33 cellular contexts compared by ENCODE assay signal in genomic region chr6:17665132-17665531, GRCh38. TPM values are rescaled to one million over a fixed set of nuclear protein-coding genes. Genes with fewer than 3 reads are reported as not detected.
A peak's percentile ranks its signal among the peaks of the same experiment; 100 is the strongest.
DNase-seq lines count a peak whose midpoint lies in the region; ATAC-seq lines count a peak whose summit lies in the region.
"Had no signal": no experiment of that assay in that cellular context is flagged by ENCODE, and none has a peak within 500 bp of the region (broad histone marks: within the 10 kb centered on the region; RNA-seq: fewer than 3 reads in every experiment).

No MANE protein-coding gene starts in this region.

- peak overlapping the region; percentile 39 for H3K27ac ChIP-seq in CD8-positive, alpha-beta memory T cell (ENCODE audit: low read depth, low read length)
- H3K27ac ChIP-seq: esophagus squamous epithelium, foreskin keratinocyte, left lung, thoracic aorta, VCaP had no signal

- H3K4me3 Mint-ChIP-seq in activated CD4-positive, alpha-beta T cell treated with anti-CD3 and anti-CD28 coated beads, Interleukin-2, amount 10 ng/mL, durations not matched to agents 7 days and 5 days: peak overlapping the region; percentile 17
- H3K4me3 Mint-ChIP-seq in CD8-positive, alpha-beta memory T cell: peak overlapping the region in 6 of 7 donors; percentile 34 to 72 (median 62)
- peak overlapping the region; percentile 29 for H3K4me3 Mint-ChIP-seq in activated T-helper 1 cell treated with anti-CD3 and anti-CD28 coated beads, Interleukin-12 subunit alpha, Interleukin-12 subunit beta, Interleukin-2, Interleukin-4 antibody, amounts not matched to agents 30 ng/mL and 10 ng/mL and 1 ng/mL, durations not matched to agents 14 hours and 24 hours and 36 hours
- H3K4me3 Mint-ChIP-seq in naive thymus-derived CD8-positive, alpha-beta T cell: peak overlapping the region in 5 of 10 donors; percentile 39 to 57 (median 48)
- H3K4me3 Mint-ChIP-seq: memory B cell had no signal

- intact Hi-C loops in activated T-helper 1 cell treated with anti-CD3 and anti-CD28 coated beads, Interleukin-12 subunit alpha, Interleukin-12 subunit beta, Interleukin-2, Interleukin-4 antibody, amounts not matched to agents 30 ng/mL and 10 ng/mL and 1 ng/mL, durations not matched to agents 14 hours and 24 hours and 36 hours (cut with micrococcal nuclease): loop anchor here (2.0 kb wide), 1 partner anchor 16 kb away; no protein-coding TSS in a partner anchor

- no peaks in the 10 kb centered on the region for H3K9me3 Mint-ChIP-seq in activated CD4-positive, alpha-beta T cell treated with anti-CD3 and anti-CD28 coated beads, Interleukin-2, amount 10 ng/mL, durations not matched to agents 7 days and 5 days
- no peaks in the 10 kb centered on the region for H3K9me3 Mint-ChIP-seq in CD8-positive, alpha-beta memory T cell
- no peaks in the 10 kb centered on the region for H3K9me3 Mint-ChIP-seq in activated T-helper 1 cell treated with anti-CD3 and anti-CD28 coated beads, Interleukin-12 subunit alpha, Interleukin-12 subunit beta, Interleukin-2, Interleukin-4 antibody, amounts not matched to agents 30 ng/mL and 10 ng/mL and 1 ng/mL, durations not matched to agents 14 hours and 24 hours and 36 hours
- no peaks in the 10 kb centered on the region for H3K9me3 Mint-ChIP-seq in naive thymus-derived CD8-positive, alpha-beta T cell
- H3K9me3 Mint-ChIP-seq: activated naive CD4-positive, alpha-beta T cell treated with anti-CD3 and anti-CD28 coated beads, Interleukin-2, amount 50 U/mL, for 72 hours; memory B cell; stimulated activated naive CD8-positive, alpha-beta T cell treated with anti-CD3 and anti-CD28 coated beads, Interleukin-15, Interleukin-2, amounts not matched to agents 100 ng/mL and 50 ng/mL, for 24 hours had no signal

- peak overlapping the region; percentile 68 for H3K27ac Mint-ChIP-seq in activated CD4-positive, alpha-beta T cell treated with anti-CD3 and anti-CD28 coated beads, Interleukin-2, amount 10 ng/mL, durations not matched to agents 7 days and 5 days
- H3K27ac Mint-ChIP-seq in CD8-positive, alpha-beta memory T cell: peak overlapping the region in 7 of 8 donors; percentile 56 to 94 (median 92)
- peak overlapping the region; percentile 55 for H3K27ac Mint-ChIP-seq in activated T-helper 1 cell treated with anti-CD3 and anti-CD28 coated beads, Interleukin-12 subunit alpha, Interleukin-12 subunit beta, Interleukin-2, Interleukin-4 antibody, amounts not matched to agents 30 ng/mL and 10 ng/mL and 1 ng/mL, durations not matched to agents 14 hours and 24 hours and 36 hours
- H3K27ac Mint-ChIP-seq in naive thymus-derived CD8-positive, alpha-beta T cell: peak overlapping the region; percentile 35 to 87 (median 68)
- H3K27ac Mint-ChIP-seq: stimulated activated naive CD8-positive, alpha-beta T cell treated with anti-CD3 and anti-CD28 coated beads, Interleukin-15, Interleukin-2, amounts not matched to agents 100 ng/mL and 50 ng/mL, for 24 hours had no signal

- POLR2A ChIA-PET in activated CD4-positive, alpha-beta T cell treated with anti-CD3 and anti-CD28 coated beads, Interleukin-2, amount 10 ng/mL, durations not matched to agents 7 days and 5 days (lab: Charles Lee): no interaction called here
- POLR2A ChIA-PET in CD8-positive, alpha-beta memory T cell (lab: Charles Lee): no interaction called here
- POLR2A ChIA-PET in naive thymus-derived CD8-positive, alpha-beta T cell (lab: Charles Lee): no interaction called here

- H3K36me3 Mint-ChIP-seq in activated CD4-positive, alpha-beta T cell treated with anti-CD3 and anti-CD28 coated beads, Interleukin-2, amount 10 ng/mL, durations not matched to agents 7 days and 5 days (ENCODE audit: low read depth): peaks cover 71% of the 10 kb centered on the region
- peaks cover 23 to 75% (median 27%) of the 10 kb centered on the region in 3 donors for H3K36me3 Mint-ChIP-seq in CD8-positive, alpha-beta memory T cell
- peaks cover 66% of the 10 kb centered on the region for H3K36me3 Mint-ChIP-seq in activated T-helper 1 cell treated with anti-CD3 and anti-CD28 coated beads, Interleukin-12 subunit alpha, Interleukin-12 subunit beta, Interleukin-2, Interleukin-4 antibody, amounts not matched to agents 30 ng/mL and 10 ng/mL and 1 ng/mL, durations not matched to agents 14 hours and 24 hours and 36 hours (ENCODE audit: low read depth)
- H3K36me3 Mint-ChIP-seq in naive thymus-derived CD8-positive, alpha-beta T cell: peaks cover 3 to 90% (median 43%) of the 10 kb centered on the region in 3 donors

- ATAC-seq in naive thymus-derived CD8-positive, alpha-beta T cell: peak; percentile 46 to 61
- ATAC-seq in GM19463 (IDR thresholded peaks at IDR 0.05; ENCODE audit: unreplicated experiment): no peak
- ATAC-seq: activated naive CD4-positive, alpha-beta T cell treated with anti-CD3 and anti-CD28 coated beads, Interleukin-2, amount 50 U/mL, for 72 hours; foreskin keratinocyte; GM12878; left lung; Panc1; right cardiac atrium had no signal

- no peaks in the 10 kb centered on the region for H3K27me3 Mint-ChIP-seq in activated CD4-positive, alpha-beta T cell treated with anti-CD3 and anti-CD28 coated beads, Interleukin-2, amount 10 ng/mL, durations not matched to agents 7 days and 5 days
- H3K27me3 Mint-ChIP-seq in CD8-positive, alpha-beta memory T cell: no peaks in the 10 kb centered on the region
- H3K27me3 Mint-ChIP-seq in activated T-helper 1 cell treated with anti-CD3 and anti-CD28 coated beads, Interleukin-12 subunit alpha, Interleukin-12 subunit beta, Interleukin-2, Interleukin-4 antibody, amounts not matched to agents 30 ng/mL and 10 ng/mL and 1 ng/mL, durations not matched to agents 14 hours and 24 hours and 36 hours (ENCODE audit: insufficient read depth): no peaks in the 10 kb centered on the region
- no peaks in the 10 kb centered on the region for H3K27me3 Mint-ChIP-seq in naive thymus-derived CD8-positive, alpha-beta T cell
- H3K27me3 Mint-ChIP-seq: memory B cell; stimulated activated naive CD8-positive, alpha-beta T cell treated with anti-CD3 and anti-CD28 coated beads, Interleukin-15, Interleukin-2, amounts not matched to agents 100 ng/mL and 50 ng/mL, for 24 hours had no signal

- H3K36me3 ChIP-seq in CD8-positive, alpha-beta memory T cell (ENCODE audit: insufficient read depth, low read length): peaks cover 30% of the 10 kb centered on the region

- CTCF ChIA-PET in activated CD4-positive, alpha-beta T cell treated with anti-CD3 and anti-CD28 coated beads, Interleukin-2, amount 10 ng/mL, durations not matched to agents 7 days and 5 days (lab: Charles Lee): interaction anchor here (0.7 to 1.0 kb wide), 2 partner anchors 9 to 37 kb away, joined by 3 to 4 read pairs; no protein-coding TSS in a partner anchor
- CTCF ChIA-PET in CD8-positive, alpha-beta memory T cell (lab: Charles Lee): no interaction called here

- no peak for DNase-seq in activated CD4-positive, alpha-beta T cell treated with anti-CD3 and anti-CD28 coated beads, Interleukin-2, amount 10 ng/mL, durations not matched to agents 7 days and 5 days
- DNase-seq in activated CD4-positive, alpha-beta T cell treated with anti-CD3 and anti-CD28 coated beads for 1 hour: no peak
- peak in 1 of 5 donors; percentile 21 for DNase-seq in CD8-positive, alpha-beta memory T cell
- no peak for DNase-seq in activated T-helper 1 cell treated with anti-CD3 and anti-CD28 coated beads, Interleukin-12 subunit alpha, Interleukin-12 subunit beta, Interleukin-2, Interleukin-4 antibody, amounts not matched to agents 30 ng/mL and 10 ng/mL and 1 ng/mL, durations not matched to agents 14 hours and 24 hours and 36 hours (ENCODE audit: low spot score)
- peak in 2 of 10 donors; percentile 4 to 25 for DNase-seq in naive thymus-derived CD8-positive, alpha-beta T cell
- no peak for DNase-seq in MV-4-11 (lab: John Stamatoyannopoulos, UW)
- DNase-seq: activated CD4-positive, alpha-beta T cell treated with anti-CD3 and anti-CD28 coated beads for 48 hours; AML-193; DMS 273 treated with DMSO at 0.1 percent for 48 hours; EL; esophagus squamous epithelium; foreskin keratinocyte; head of caudate nucleus; islet precursor cell; left lung; NCI-H1092 treated with DMSO at 0.1 percent for 48 hours; NCI-H187; NCI-H2171 treated with DMSO at 0.1 percent for 48 hours; NCI-H510A treated with DMSO at 0.1 percent for 48 hours; posterior cingulate gyrus; right cardiac atrium; SHP77; stimulated activated CD4-positive, alpha-beta T cell treated with anti-CD3 and anti-CD28 coated beads, Interleukin-1b, Interleukin-23, amount 100 ng/mL, for 48 hours; T-helper 9 cell had no signal

- no peaks in the 10 kb centered on the region for H3K9me3 ChIP-seq in CD8-positive, alpha-beta memory T cell (ENCODE audit: low read length)
- H3K9me3 ChIP-seq: esophagus squamous epithelium, left lung, thoracic aorta had no signal

- no peak overlapping the region for H3K4me3 ChIP-seq in CD8-positive, alpha-beta memory T cell (ENCODE audit: low read length)
- H3K4me3 ChIP-seq: esophagus squamous epithelium, GM12878, left lung, smooth muscle cell, thoracic aorta had no signal

- H3K4me1 ChIP-seq in CD8-positive, alpha-beta memory T cell (ENCODE audit: insufficient read depth, low read length): peaks cover 12% of the 10 kb centered on the region
- H3K4me1 ChIP-seq: esophagus squamous epithelium, left lung had no signal

- H3K4me1 Mint-ChIP-seq in activated CD4-positive, alpha-beta T cell treated with anti-CD3 and anti-CD28 coated beads, Interleukin-2, amount 10 ng/mL, durations not matched to agents 7 days and 5 days: peaks cover 32% of the 10 kb centered on the region
- peaks cover 33 to 48% (median 45%) of the 10 kb centered on the region in 3 donors for H3K4me1 Mint-ChIP-seq in CD8-positive, alpha-beta memory T cell
- H3K4me1 Mint-ChIP-seq in activated T-helper 1 cell treated with anti-CD3 and anti-CD28 coated beads, Interleukin-12 subunit alpha, Interleukin-12 subunit beta, Interleukin-2, Interleukin-4 antibody, amounts not matched to agents 30 ng/mL and 10 ng/mL and 1 ng/mL, durations not matched to agents 14 hours and 24 hours and 36 hours (ENCODE audit: low read depth): peaks cover 47% of the 10 kb centered on the region
- H3K4me1 Mint-ChIP-seq in naive thymus-derived CD8-positive, alpha-beta T cell: peaks cover 11 to 35% (median 30%) of the 10 kb centered on the region in 4 donors

- H3K27me3 ChIP-seq in CD8-positive, alpha-beta memory T cell (ENCODE audit: insufficient read depth, low read length, poor library complexity, severe bottlenecking): no peaks in the 10 kb centered on the region
- H3K27me3 ChIP-seq: esophagus squamous epithelium, foreskin keratinocyte, left lung had no signal

RNA-seq across cellular contexts. Expression of gene NUP153, which starts 41.6 kb away (rescaled TPM):
- 10 to 100 TPM; 74.0 to 91.0 TPM for total RNA-seq in activated CD4-positive, alpha-beta T cell treated with anti-CD3 and anti-CD28 coated beads, Interleukin-2, amount 10 ng/mL, durations not matched to agents 7 days and 5 days
- 100 to 1,000 TPM in 1 of 2 experiments, 10 to 100 TPM in 1; 97.4 to 104 TPM for total RNA-seq in CD8-positive, alpha-beta memory T cell
- 4.3 TPM for polyA plus RNA-seq in CD8-positive, alpha-beta memory T cell
- total RNA-seq in activated T-helper 1 cell treated with anti-CD3 and anti-CD28 coated beads, Interleukin-12 subunit alpha, Interleukin-12 subunit beta, Interleukin-2, Interleukin-4 antibody, amounts not matched to agents 30 ng/mL and 10 ng/mL and 1 ng/mL, durations not matched to agents 14 hours and 24 hours and 36 hours: 106 and 109 TPM in 2 replicates
- total RNA-seq in naive thymus-derived CD8-positive, alpha-beta T cell: 10 to 100 TPM; 59.3 to 62.0 TPM
- 1 to 10 TPM; 2.9 to 3.5 (median 3.3) TPM for polyA plus RNA-seq in naive thymus-derived CD8-positive, alpha-beta T cell
